Comparison of ENCODE assay signal across 16 cellular contexts in genomic region chr4:139265654-139266053, GRCh38. TPM values are rescaled to one million over a fixed set of nuclear protein-coding genes. Genes with fewer than 3 reads are reported as not detected.
DNase-seq lines count a peak whose midpoint lies in the region; ATAC-seq and TF ChIP-seq lines count a peak whose summit lies in the region.
"Had no signal": no experiment of that assay in that cellular context is flagged by ENCODE, and none has a peak within 500 bp of the region (broad histone marks: within the 10 kb centered on the region; RNA-seq: fewer than 3 reads in every experiment).

No MANE protein-coding gene starts in this region.

- H3F3A ChIP-seq in MM.1S (ENCODE audit: insufficient read depth, low read length): peaks cover 21% of the 10 kb centered on the region
- peaks cover 17% of the 10 kb centered on the region for H3F3A ChIP-seq in PC-9 (ENCODE audit: insufficient read depth, low read depth)

- peak overlapping the region; percentile 80 for H3K4me3 Mint-ChIP-seq in natural killer cell treated with Interleukin-12 subunit alpha and Interleukin-12 subunit beta and Interleukin-15 and Interleukin-18, amount 100 ng/mL, for 72 hours

- H3K27ac ChIP-seq in MM.1S (ENCODE audit: low read length) (peak overlapping the region; percentile 74; the same call in 1 of the 2 replicates), PC-9 (peak overlapping the region; percentile 53)
- H3K27ac ChIP-seq: HL-60, RWPE1, thoracic aorta had no signal

- H3K4me1 ChIP-seq in MM.1S (ENCODE audit: low read length) (peaks cover 31% of the 10 kb centered on the region), PC-9 (replicated peaks; ENCODE audit: insufficient read depth) (peaks cover 24% of the 10 kb centered on the region)

- peak overlapping the region; percentile 77 for H3K4me2 ChIP-seq in MM.1S (ENCODE audit: low read depth, low read length)
- H3K4me2 ChIP-seq in PC-9: peak overlapping the region; percentile 76

- H3K4me3 ChIP-seq in MM.1S (ENCODE audit: low read length) (peak overlapping the region; percentile 44), PC-9 (peak overlapping the region; percentile 56; the same call in 1 of the 2 replicates)

- no peak for ATAC-seq in natural killer cell treated with Interleukin-12 subunit alpha and Interleukin-12 subunit beta and Interleukin-15 and Interleukin-18, amount 100 ng/mL, for 72 hours
- ATAC-seq in GM21390 (IDR thresholded peaks at IDR 0.05; ENCODE audit: unreplicated experiment): no peak

- H3K9me2 ChIP-seq in MM.1S (replicated peaks; ENCODE audit: insufficient read depth, low read length): no peaks in the 10 kb centered on the region
- H3K9me2 ChIP-seq in PC-9 (ENCODE audit: insufficient read depth): no peaks in the 10 kb centered on the region

- H3K27me3 Mint-ChIP-seq in natural killer cell treated with Interleukin-12 subunit alpha and Interleukin-12 subunit beta and Interleukin-15 and Interleukin-18, amount 100 ng/mL, for 72 hours: no peaks in the 10 kb centered on the region

- no peaks in the 10 kb centered on the region for H3K9me3 Mint-ChIP-seq in natural killer cell treated with Interleukin-12 subunit alpha and Interleukin-12 subunit beta and Interleukin-15 and Interleukin-18, amount 100 ng/mL, for 72 hours

- no peaks in the 10 kb centered on the region for H3K27me3 ChIP-seq in MM.1S (replicated peaks; ENCODE audit: insufficient read depth, low read length)
- no peaks in the 10 kb centered on the region for H3K27me3 ChIP-seq in PC-9 (ENCODE audit: insufficient read depth, low read depth)

- POLR2A ChIA-PET in PC-9 (lab: Charles Lee; ENCODE audit: unreplicated experiment): no interaction called here

- no peak overlapping the region for H2AFZ ChIP-seq in MM.1S (ENCODE audit: low read length)
- H2AFZ ChIP-seq in PC-9: 0 out of 2 replicates have a peak overlapping the region, but pooled peaks have one; percentile 44

- H3K36me3 Mint-ChIP-seq in natural killer cell treated with Interleukin-12 subunit alpha and Interleukin-12 subunit beta and Interleukin-15 and Interleukin-18, amount 100 ng/mL, for 72 hours: no peaks in the 10 kb centered on the region

- BruUV-seq in PC-9 (replicated peaks; lab: Mats Ljungman, UMichigan): no TSS peak

- no peaks in the 10 kb centered on the region for H3K9me3 ChIP-seq in MM.1S (replicated peaks; ENCODE audit: insufficient read depth, low read length)
- H3K9me3 ChIP-seq in PC-9 (ENCODE audit: insufficient read depth, low read depth): no peaks in the 10 kb centered on the region
- H3K9me3 ChIP-seq: thoracic aorta had no signal

- H3K79me2 ChIP-seq in MM.1S (ENCODE audit: low read length) (no peaks in the 10 kb centered on the region), PC-9 (ENCODE audit: low read depth) (no peaks in the 10 kb centered on the region)

- TF ChIP-seq CTCF in MM.1S (IDR thresholded peaks at IDR 0.05; ENCODE audit: low read length): no peak
- no peak for TF ChIP-seq CTCF in PC-9 (conservative IDR thresholded peaks at IDR 0.05)

- intact Hi-C loops in PC-9 (cut with micrococcal nuclease; ENCODE audit: unreplicated experiment): no loop called here

- H3K4me1 Mint-ChIP-seq in natural killer cell treated with Interleukin-12 subunit alpha and Interleukin-12 subunit beta and Interleukin-15 and Interleukin-18, amount 100 ng/mL, for 72 hours (ENCODE audit: low read depth in 2 of 2): peaks cover 16 to 28% of the 10 kb centered on the region in 2 donors

- peak overlapping the region; percentile 72 to 73 for H3K27ac Mint-ChIP-seq in natural killer cell treated with Interleukin-12 subunit alpha and Interleukin-12 subunit beta and Interleukin-15 and Interleukin-18, amount 100 ng/mL, for 72 hours

- DNase-seq in DMS53 treated with DMSO at 0.1 percent for 48 hours (lab: John Stamatoyannopoulos, UW; ENCODE audit: unreplicated experiment): peak; percentile 29
- DNase-seq in MM.1S: no peak
- no peak for DNase-seq in PC-9
- no peak for DNase-seq in natural killer cell treated with Interleukin-12 subunit alpha and Interleukin-12 subunit beta and Interleukin-15 and Interleukin-18, amount 100 ng/mL, for 72 hours (ENCODE audit: low spot score)
- no peak for DNase-seq in SIG-M5 (lab: John Stamatoyannopoulos, UW)
- DNase-seq in germinal center (ENCODE audit: low spot score): no peak
- DNase-seq: activated CD4-positive, alpha-beta T cell treated with anti-CD3 and anti-CD28 coated beads, Interleukin-2, amount 50 U/mL, for 4 hours; activated naive CD4-positive, alpha-beta T cell treated with anti-CD3 and anti-CD28 coated beads, Interleukin-2, amount 50 U/mL, for 16 hours; activated T-cell treated with anti-CD3 and anti-CD28 coated beads, Interleukin-2, amount 50 U/mL, for 1 hour; foreskin melanocyte; midbrain; NCI-H1048 had no signal

- H3K36me3 ChIP-seq in MM.1S (replicated peaks; ENCODE audit: insufficient read depth, low read length) (no peaks in the 10 kb centered on the region), PC-9 (ENCODE audit: low read depth) (no peaks in the 10 kb centered on the region)
- H3K36me3 ChIP-seq: thoracic aorta had no signal

- H4K20me1 ChIP-seq in MM.1S (ENCODE audit: insufficient read depth, low read length): no peaks in the 10 kb centered on the region
- no peaks in the 10 kb centered on the region for H4K20me1 ChIP-seq in PC-9 (ENCODE audit: insufficient read depth)

- CTCF ChIA-PET in PC-9 (lab: Charles Lee): no interaction called here

- peak overlapping the region; percentile 29; the same call in 1 of the 2 replicates for H3K9ac ChIP-seq in MM.1S (ENCODE audit: low read length)

RNA-seq across cellular contexts. Expression of gene MGARP, which starts 14.4 kb away (rescaled TPM):
- total RNA-seq in PC-9 (2021): 0.40 TPM in 1 of 2 replicates, not detected in the other
- under 1 TPM in 1 of 2 donors, not detected in 1; 0.21 TPM for total RNA-seq in natural killer cell treated with Interleukin-12 subunit alpha and Interleukin-12 subunit beta and Interleukin-15 and Interleukin-18, amount 100 ng/mL, for 72 hours

RNA-seq across cellular contexts. Expression of gene NAA15, which starts 35.7 kb away (rescaled TPM):
- 43.8 and 51.7 TPM in 2 replicates for total RNA-seq in PC-9 (2021)
- 100 to 1,000 TPM in 1 of 2 donors, 10 to 100 TPM in 1; 71.5 to 100 TPM for total RNA-seq in natural killer cell treated with Interleukin-12 subunit alpha and Interleukin-12 subunit beta and Interleukin-15 and Interleukin-18, amount 100 ng/mL, for 72 hours

RNA-seq across cellular contexts. Expression of gene NDUFC1, which starts 36.6 kb away (rescaled TPM):
- total RNA-seq in PC-9 (2021): 55.9 and 59.3 TPM in 2 replicates
- 10 to 100 TPM; 35.7 to 43.0 TPM for total RNA-seq in natural killer cell treated with Interleukin-12 subunit alpha and Interleukin-12 subunit beta and Interleukin-15 and Interleukin-18, amount 100 ng/mL, for 72 hours
